ENCODE assay signal across 1 cellular context in genomic region chr1:21251773-21252471, GRCh38.
TF ChIP-seq lines count a peak whose summit lies in the region.

No MANE protein-coding gene starts in this region.

TF ChIP-seq in HepG2, 621 proteins besides CTCF, POLR2A, EP300 and RAD21 (continued from another document and continues in another):
- no peak for TF ChIP-seq ARNT2 (CRISPR knock-in tag; IDR thresholded peaks at IDR 0.05; ENCODE audit: low read depth)
- no peak for TF ChIP-seq ZNF207 (IDR thresholded peaks at IDR 0.05; ENCODE audit: borderline replicate concordance)
- peak; percentile 62; the same call in 1 of the 2 replicates for TF ChIP-seq ISL2 (CRISPR knock-in tag; IDR thresholded peaks at IDR 0.05)
- TF ChIP-seq MAFG (CRISPR knock-in tag; IDR thresholded peaks at IDR 0.05), result no peak
- peak; percentile 70; the same call in 1 of the 2 replicates for TF ChIP-seq ESRRA (CRISPR knock-in tag; IDR thresholded peaks at IDR 0.05; ENCODE audit: low read depth)
- TF ChIP-seq KLF13 (CRISPR knock-in tag; IDR thresholded peaks at IDR 0.05), result no peak
- no peak for TF ChIP-seq TCF7L2 (IDR thresholded peaks at IDR 0.05; ENCODE audit: low read depth, low read length)
- TF ChIP-seq ATF7 (IDR thresholded peaks at IDR 0.05), result no peak
- no peak for TF ChIP-seq ATF7 (CRISPR knock-in tag; IDR thresholded peaks at IDR 0.05)
- no peak for TF ChIP-seq ZNF251 (CRISPR knock-in tag; IDR thresholded peaks at IDR 0.05)
- no peak for TF ChIP-seq KDM1A (CRISPR knock-in tag; IDR thresholded peaks at IDR 0.05)
- no peak for TF ChIP-seq AFF4 (CRISPR knock-in tag; IDR thresholded peaks at IDR 0.05)
- TF ChIP-seq ZKSCAN5 (CRISPR knock-in tag; IDR thresholded peaks at IDR 0.05), result no peak
- no peak for TF ChIP-seq MAFF (IDR thresholded peaks at IDR 0.05; ENCODE audit: low read depth, low read length)
- no peak for TF ChIP-seq NFKB2 (CRISPR knock-in tag; IDR thresholded peaks at IDR 0.05; ENCODE audit: borderline replicate concordance)
- no peak for TF ChIP-seq SRSF1 (optimal IDR thresholded peaks at IDR 0.05; ENCODE audit: low read depth, low read length)
- no peak for TF ChIP-seq FOSL1 (CRISPR knock-in tag; IDR thresholded peaks at IDR 0.05; ENCODE audit: borderline replicate concordance)
- no peak for TF ChIP-seq ZNF543 (CRISPR knock-in tag; IDR thresholded peaks at IDR 0.05)
- peak; percentile 50; the same call in 1 of the 2 replicates for TF ChIP-seq RXRA (CRISPR knock-in tag; IDR thresholded peaks at IDR 0.05)
- TF ChIP-seq ZNF547 (CRISPR knock-in tag; IDR thresholded peaks at IDR 0.05), result no peak
- TF ChIP-seq NPAS2 (CRISPR knock-in tag; IDR thresholded peaks at IDR 0.05; ENCODE audit: borderline replicate concordance), result no peak
- no peak for TF ChIP-seq PRMT3 (CRISPR knock-in tag; IDR thresholded peaks at IDR 0.05; ENCODE audit: borderline replicate concordance, low read depth)
- no peak for TF ChIP-seq ZNF143 (CRISPR knock-in tag; IDR thresholded peaks at IDR 0.05)
- peak; percentile 74 for TF ChIP-seq FOSL2 (CRISPR knock-in tag; IDR thresholded peaks at IDR 0.05)
- TF ChIP-seq, protein P1, sequence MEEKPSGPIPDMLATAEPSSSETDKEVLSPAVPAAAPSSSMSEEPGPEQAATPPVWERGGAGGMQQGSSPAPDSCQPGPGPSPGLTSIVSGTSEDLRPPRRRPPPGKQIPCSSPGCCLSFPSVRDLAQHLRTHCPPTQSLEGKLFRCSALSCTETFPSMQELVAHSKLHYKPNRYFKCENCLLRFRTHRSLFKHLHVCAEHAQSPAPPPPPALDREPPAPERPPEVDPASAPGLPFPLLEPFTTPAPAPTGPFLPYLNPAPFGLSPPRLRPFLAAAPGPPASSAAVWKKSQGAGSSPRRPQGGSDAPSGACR (CRISPR knock-in tag; IDR thresholded peaks at IDR 0.05), result no peak
- TF ChIP-seq BCL6 (CRISPR knock-in tag; IDR thresholded peaks at IDR 0.05), result peak; percentile 87
- TF ChIP-seq, protein P2, sequence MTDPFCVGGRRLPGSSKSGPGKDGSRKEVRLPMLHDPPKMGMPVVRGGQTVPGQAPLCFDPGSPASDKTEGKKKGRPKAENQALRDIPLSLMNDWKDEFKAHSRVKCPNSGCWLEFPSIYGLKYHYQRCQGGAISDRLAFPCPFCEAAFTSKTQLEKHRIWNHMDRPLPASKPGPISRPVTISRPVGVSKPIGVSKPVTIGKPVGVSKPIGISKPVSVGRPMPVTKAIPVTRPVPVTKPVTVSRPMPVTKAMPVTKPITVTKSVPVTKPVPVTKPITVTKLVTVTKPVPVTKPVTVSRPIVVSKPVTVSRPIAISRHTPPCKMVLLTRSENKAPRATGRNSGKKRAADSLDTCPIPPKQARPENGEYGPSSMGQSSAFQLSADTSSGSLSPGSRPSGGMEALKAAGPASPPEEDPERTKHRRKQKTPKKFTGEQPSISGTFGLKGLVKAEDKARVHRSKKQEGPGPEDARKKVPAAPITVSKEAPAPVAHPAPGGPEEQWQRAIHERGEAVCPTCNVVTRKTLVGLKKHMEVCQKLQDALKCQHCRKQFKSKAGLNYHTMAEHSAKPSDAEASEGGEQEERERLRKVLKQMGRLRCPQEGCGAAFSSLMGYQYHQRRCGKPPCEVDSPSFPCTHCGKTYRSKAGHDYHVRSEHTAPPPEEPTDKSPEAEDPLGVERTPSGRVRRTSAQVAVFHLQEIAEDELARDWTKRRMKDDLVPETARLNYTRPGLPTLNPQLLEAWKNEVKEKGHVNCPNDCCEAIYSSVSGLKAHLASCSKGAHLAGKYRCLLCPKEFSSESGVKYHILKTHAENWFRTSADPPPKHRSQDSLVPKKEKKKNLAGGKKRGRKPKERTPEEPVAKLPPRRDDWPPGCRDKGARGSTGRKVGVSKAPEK (CRISPR knock-in tag; IDR thresholded peaks at IDR 0.05; ENCODE audit: borderline replicate concordance), result 0 out of 2 replicates have a peak, but pooled peaks have one; percentile 65
- no peak for TF ChIP-seq RBM22 (optimal IDR thresholded peaks at IDR 0.05; ENCODE audit: low read length)
- no peak for TF ChIP-seq TAF15 (IDR thresholded peaks at IDR 0.05; ENCODE audit: low read depth, low read length, poor library complexity, severe bottlenecking)
- TF ChIP-seq FOXP1 (IDR thresholded peaks at IDR 0.05), result peak; percentile 75; the same call in 1 of the 2 replicates
- TF ChIP-seq FOXP1 (CRISPR knock-in tag; IDR thresholded peaks at IDR 0.05), result peak; percentile 96
- TF ChIP-seq RARA (CRISPR knock-in tag; IDR thresholded peaks at IDR 0.05), result peak; percentile 92
- TF ChIP-seq SNRNP70 (IDR thresholded peaks at IDR 0.05; ENCODE audit: low read depth, low read length), result no peak
- peak; percentile 76 for TF ChIP-seq IKZF5 (CRISPR knock-in tag; IDR thresholded peaks at IDR 0.05)
- TF ChIP-seq ZSCAN21 (CRISPR knock-in tag; IDR thresholded peaks at IDR 0.05; ENCODE audit: borderline replicate concordance), result no peak
- TF ChIP-seq SMC3 (IDR thresholded peaks at IDR 0.05; ENCODE audit: low read length), result no peak
- TF ChIP-seq SNAPC5 (CRISPR knock-in tag; IDR thresholded peaks at IDR 0.05; ENCODE audit: borderline replicate concordance), result no peak
- peak; percentile 53; the same call in 1 of the 2 replicates for TF ChIP-seq ZNF335 (CRISPR knock-in tag; IDR thresholded peaks at IDR 0.05)
- TF ChIP-seq BRD4 (CRISPR knock-in tag; IDR thresholded peaks at IDR 0.05), result 0 out of 2 replicates have a peak, but pooled peaks have one; percentile 23
- TF ChIP-seq, protein P3, sequence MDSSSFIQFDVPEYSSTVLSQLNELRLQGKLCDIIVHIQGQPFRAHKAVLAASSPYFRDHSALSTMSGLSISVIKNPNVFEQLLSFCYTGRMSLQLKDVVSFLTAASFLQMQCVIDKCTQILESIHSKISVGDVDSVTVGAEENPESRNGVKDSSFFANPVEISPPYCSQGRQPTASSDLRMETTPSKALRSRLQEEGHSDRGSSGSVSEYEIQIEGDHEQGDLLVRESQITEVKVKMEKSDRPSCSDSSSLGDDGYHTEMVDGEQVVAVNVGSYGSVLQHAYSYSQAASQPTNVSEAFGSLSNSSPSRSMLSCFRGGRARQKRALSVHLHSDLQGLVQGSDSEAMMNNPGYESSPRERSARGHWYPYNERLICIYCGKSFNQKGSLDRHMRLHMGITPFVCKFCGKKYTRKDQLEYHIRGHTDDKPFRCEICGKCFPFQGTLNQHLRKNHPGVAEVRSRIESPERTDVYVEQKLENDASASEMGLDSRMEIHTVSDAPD (CRISPR knock-in tag; IDR thresholded peaks at IDR 0.05), result no peak
- no peak; the same call in 1 of the 2 replicates for TF ChIP-seq PATZ1 (CRISPR knock-in tag; IDR thresholded peaks at IDR 0.05)
- no peak for TF ChIP-seq ZNF7 (CRISPR knock-in tag; IDR thresholded peaks at IDR 0.05)
- peak; percentile 52; the same call in 1 of the 2 replicates for TF ChIP-seq SPEN (CRISPR knock-in tag; IDR thresholded peaks at IDR 0.05; ENCODE audit: low read depth)
- peak; percentile 34; the same call in 1 of the 2 replicates for TF ChIP-seq GABPB1 (CRISPR knock-in tag; IDR thresholded peaks at IDR 0.05)
- TF ChIP-seq IRF2 (CRISPR knock-in tag; IDR thresholded peaks at IDR 0.05), result peak; percentile 22; the same call in 1 of the 2 replicates
- TF ChIP-seq GMEB2 (CRISPR knock-in tag; IDR thresholded peaks at IDR 0.05; ENCODE audit: low read depth), result no peak
- TF ChIP-seq ATF4 (CRISPR knock-in tag; IDR thresholded peaks at IDR 0.05), result peak in 1 of 2 experiments; percentile 49; a peak in 1 of 4 replicates
- no peak for TF ChIP-seq ZNF704 (CRISPR knock-in tag; IDR thresholded peaks at IDR 0.05; ENCODE audit: borderline replicate concordance)
- 0 out of 2 replicates have a peak, but pooled peaks have one; percentile 36 for TF ChIP-seq SP5 (CRISPR knock-in tag; IDR thresholded peaks at IDR 0.05; ENCODE audit: borderline replicate concordance, low read depth)
- TF ChIP-seq, protein P4, sequence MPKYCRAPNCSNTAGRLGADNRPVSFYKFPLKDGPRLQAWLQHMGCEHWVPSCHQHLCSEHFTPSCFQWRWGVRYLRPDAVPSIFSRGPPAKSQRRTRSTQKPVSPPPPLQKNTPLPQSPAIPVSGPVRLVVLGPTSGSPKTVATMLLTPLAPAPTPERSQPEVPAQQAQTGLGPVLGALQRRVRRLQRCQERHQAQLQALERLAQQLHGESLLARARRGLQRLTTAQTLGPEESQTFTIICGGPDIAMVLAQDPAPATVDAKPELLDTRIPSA (CRISPR knock-in tag; IDR thresholded peaks at IDR 0.05; ENCODE audit: borderline replicate concordance), result no peak
- TF ChIP-seq ZNF672 (CRISPR knock-in tag; IDR thresholded peaks at IDR 0.05), result no peak
- no peak for TF ChIP-seq AKAP8 (CRISPR knock-in tag; IDR thresholded peaks at IDR 0.05)
